ENCODE assay signal across 2 cellular contexts in genomic region chr10:95516774-95517373, GRCh38.
TF ChIP-seq lines count a peak whose summit lies in the region.

No MANE protein-coding gene starts in this region.

TF ChIP-seq in K562, 482 proteins besides CTCF, POLR2A, EP300 and RAD21 (continued from another document):
- no peak for TF ChIP-seq STAT6 (CRISPR knock-in tag; IDR thresholded peaks at IDR 0.05)
- no peak for TF ChIP-seq NR1H2 (CRISPR knock-in tag; IDR thresholded peaks at IDR 0.05)
- TF ChIP-seq RBBP5 (IDR thresholded peaks at IDR 0.05; ENCODE audit: borderline replicate concordance, insufficient read depth, low read length, poor library complexity, severe bottlenecking), result no peak
- no peak for TF ChIP-seq ZNF124 (CRISPR knock-in tag; IDR thresholded peaks at IDR 0.05)
- TF ChIP-seq ZNF830 (CRISPR knock-in tag; IDR thresholded peaks at IDR 0.05), result no peak
- no peak for TF ChIP-seq ZKSCAN3 (CRISPR knock-in tag; IDR thresholded peaks at IDR 0.05)
- TF ChIP-seq TBL1XR1 (IDR thresholded peaks at IDR 0.05; ENCODE audit: low read length in 2 of 2), result no peak
- no peak for TF ChIP-seq CREB1 (IDR thresholded peaks at IDR 0.05)
- TF ChIP-seq CREB1 (CRISPR knock-in tag; IDR thresholded peaks at IDR 0.05), result no peak
- TF ChIP-seq GATA2 (CRISPR knock-in tag; IDR thresholded peaks at IDR 0.05), result no peak
- no peak for TF ChIP-seq ZC3H11A (IDR thresholded peaks at IDR 0.05; ENCODE audit: low read depth, low read length)
- TF ChIP-seq KDM1A (IDR thresholded peaks at IDR 0.05), result 0 out of 4 replicates have a peak, but pooled peaks of 1 of the 2 experiments have one; percentile 24
- TF ChIP-seq XRCC5 (IDR thresholded peaks at IDR 0.05; ENCODE audit: low read depth, low read length), result no peak
- TF ChIP-seq BCL6 (CRISPR knock-in tag; IDR thresholded peaks at IDR 0.05), result no peak
- TF ChIP-seq RCOR1 (IDR thresholded peaks at IDR 0.05; ENCODE audit: borderline replicate concordance in 1 of 2, low read depth in 2 of 2, low read length in 2 of 2), result peak in 1 of 2 experiments; percentile 42; a peak in 1 of 4 replicates
- peak; percentile 79 for TF ChIP-seq NFIC (IDR thresholded peaks at IDR 0.05)
- no peak for TF ChIP-seq ZBED1 (IDR thresholded peaks at IDR 0.05)
- no peak for TF ChIP-seq HOXB6 (CRISPR knock-in tag; IDR thresholded peaks at IDR 0.05; ENCODE audit: borderline replicate concordance)

TF ChIP-seq in SK-N-SH treated with all-trans-retinoic acid at 6 μM for 48 hours, 23 proteins besides CTCF, POLR2A, EP300 and RAD21 (continued from another document):
- no peak for TF ChIP-seq ZNF565 (CRISPR knock-in tag; conservative IDR thresholded peaks at IDR 0.05; ENCODE audit: low read depth)
- TF ChIP-seq ZC3H10 (CRISPR knock-in tag; IDR thresholded peaks at IDR 0.05), result no peak
- no peak for TF ChIP-seq BACH2 (CRISPR knock-in tag; IDR thresholded peaks at IDR 0.05; ENCODE audit: borderline replicate concordance)
- TF ChIP-seq, protein P1, sequence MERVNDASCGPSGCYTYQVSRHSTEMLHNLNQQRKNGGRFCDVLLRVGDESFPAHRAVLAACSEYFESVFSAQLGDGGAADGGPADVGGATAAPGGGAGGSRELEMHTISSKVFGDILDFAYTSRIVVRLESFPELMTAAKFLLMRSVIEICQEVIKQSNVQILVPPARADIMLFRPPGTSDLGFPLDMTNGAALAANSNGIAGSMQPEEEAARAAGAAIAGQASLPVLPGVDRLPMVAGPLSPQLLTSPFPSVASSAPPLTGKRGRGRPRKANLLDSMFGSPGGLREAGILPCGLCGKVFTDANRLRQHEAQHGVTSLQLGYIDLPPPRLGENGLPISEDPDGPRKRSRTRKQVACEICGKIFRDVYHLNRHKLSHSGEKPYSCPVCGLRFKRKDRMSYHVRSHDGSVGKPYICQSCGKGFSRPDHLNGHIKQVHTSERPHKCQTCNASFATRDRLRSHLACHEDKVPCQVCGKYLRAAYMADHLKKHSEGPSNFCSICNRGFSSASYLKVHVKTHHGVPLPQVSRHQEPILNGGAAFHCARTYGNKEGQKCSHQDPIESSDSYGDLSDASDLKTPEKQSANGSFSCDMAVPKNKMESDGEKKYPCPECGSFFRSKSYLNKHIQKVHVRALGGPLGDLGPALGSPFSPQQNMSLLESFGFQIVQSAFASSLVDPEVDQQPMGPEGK (CRISPR knock-in tag; IDR thresholded peaks at IDR 0.05; ENCODE audit: borderline replicate concordance), result no peak
TF ChIP-seq in SK-N-SH treated with all-trans-retinoic acid at 6 μM for 48 hours: peak in this region for 0.
